2 cellular contexts compared by ENCODE assay signal in the genomic region with DNA sequence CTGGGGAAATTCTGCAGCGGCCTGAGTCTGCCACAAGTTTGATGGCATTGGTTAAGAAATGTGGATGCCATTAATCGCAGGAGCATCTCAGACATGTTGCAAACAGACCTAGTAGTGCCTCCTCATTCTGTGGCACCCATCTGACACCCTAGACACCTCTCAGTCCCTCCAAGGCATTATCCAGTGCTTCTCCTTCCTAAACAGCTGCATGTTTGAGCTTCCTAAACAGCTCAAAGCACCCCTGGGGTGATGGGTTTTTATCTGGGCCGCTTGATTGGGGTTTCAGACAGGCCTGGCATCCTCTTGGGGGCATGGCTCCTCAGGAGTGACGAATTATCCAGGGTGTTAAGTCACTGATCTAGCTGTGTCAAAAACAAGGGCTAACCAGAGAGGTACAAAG.
A peak's percentile ranks its signal among the peaks of the same experiment; 100 is the strongest.
TF ChIP-seq lines count a peak whose summit lies in the region.

No MANE protein-coding gene starts in this region.

TF ChIP-seq in GM12878, 131 proteins besides CTCF, POLR2A, EP300 and RAD21:
- TF ChIP-seq E2F4 (IDR thresholded peaks at IDR 0.05; ENCODE audit: low read depth, low read length) = no peak
- 0 out of 3 replicates have a peak, but pooled peaks have one; percentile 32 for TF ChIP-seq POU2F2 (IDR thresholded peaks at IDR 0.05; ENCODE audit: borderline replicate concordance, low read depth, low read length)
- no peak for TF ChIP-seq HDGF (IDR thresholded peaks at IDR 0.05)
- TF ChIP-seq EED (IDR thresholded peaks at IDR 0.05; ENCODE audit: low read depth) = no peak
- TF ChIP-seq ZBTB33 (IDR thresholded peaks at IDR 0.05) = no peak
- no peak for TF ChIP-seq BHLHE40 (IDR thresholded peaks at IDR 0.05; ENCODE audit: borderline replicate concordance in 1 of 2, low read depth in 2 of 2, low read length in 1 of 2)

TF ChIP-seq in neural cell, 6 proteins besides CTCF, POLR2A, EP300 and RAD21:
- TF ChIP-seq TAF1 (IDR thresholded peaks at IDR 0.05; ENCODE audit: low read depth) (no peak), EZH2 (IDR thresholded peaks at IDR 0.05; ENCODE audit: borderline replicate concordance, insufficient read depth, low read length, poor library complexity, severe bottlenecking) (no peak), POLR2AphosphoS5 (IDR thresholded peaks at IDR 0.05) (no peak), MXI1 (conservative IDR thresholded peaks at IDR 0.05; ENCODE audit: poor library complexity, severe bottlenecking) (no peak), SMC3 (conservative IDR thresholded peaks at IDR 0.05; ENCODE audit: poor library complexity) (no peak)
- TF ChIP-seq, protein P1, sequence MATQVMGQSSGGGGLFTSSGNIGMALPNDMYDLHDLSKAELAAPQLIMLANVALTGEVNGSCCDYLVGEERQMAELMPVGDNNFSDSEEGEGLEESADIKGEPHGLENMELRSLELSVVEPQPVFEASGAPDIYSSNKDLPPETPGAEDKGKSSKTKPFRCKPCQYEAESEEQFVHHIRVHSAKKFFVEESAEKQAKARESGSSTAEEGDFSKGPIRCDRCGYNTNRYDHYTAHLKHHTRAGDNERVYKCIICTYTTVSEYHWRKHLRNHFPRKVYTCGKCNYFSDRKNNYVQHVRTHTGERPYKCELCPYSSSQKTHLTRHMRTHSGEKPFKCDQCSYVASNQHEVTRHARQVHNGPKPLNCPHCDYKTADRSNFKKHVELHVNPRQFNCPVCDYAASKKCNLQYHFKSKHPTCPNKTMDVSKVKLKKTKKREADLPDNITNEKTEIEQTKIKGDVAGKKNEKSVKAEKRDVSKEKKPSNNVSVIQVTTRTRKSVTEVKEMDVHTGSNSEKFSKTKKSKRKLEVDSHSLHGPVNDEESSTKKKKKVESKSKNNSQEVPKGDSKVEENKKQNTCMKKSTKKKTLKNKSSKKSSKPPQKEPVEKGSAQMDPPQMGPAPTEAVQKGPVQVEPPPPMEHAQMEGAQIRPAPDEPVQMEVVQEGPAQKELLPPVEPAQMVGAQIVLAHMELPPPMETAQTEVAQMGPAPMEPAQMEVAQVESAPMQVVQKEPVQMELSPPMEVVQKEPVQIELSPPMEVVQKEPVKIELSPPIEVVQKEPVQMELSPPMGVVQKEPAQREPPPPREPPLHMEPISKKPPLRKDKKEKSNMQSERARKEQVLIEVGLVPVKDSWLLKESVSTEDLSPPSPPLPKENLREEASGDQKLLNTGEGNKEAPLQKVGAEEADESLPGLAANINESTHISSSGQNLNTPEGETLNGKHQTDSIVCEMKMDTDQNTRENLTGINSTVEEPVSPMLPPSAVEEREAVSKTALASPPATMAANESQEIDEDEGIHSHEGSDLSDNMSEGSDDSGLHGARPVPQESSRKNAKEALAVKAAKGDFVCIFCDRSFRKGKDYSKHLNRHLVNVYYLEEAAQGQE (IDR thresholded peaks at IDR 0.05; ENCODE audit: borderline replicate concordance) = no peak
TF ChIP-seq in neural cell: peak in this region for 0.
